ENCODE assay signal across 1 cellular context in the genomic region with DNA sequence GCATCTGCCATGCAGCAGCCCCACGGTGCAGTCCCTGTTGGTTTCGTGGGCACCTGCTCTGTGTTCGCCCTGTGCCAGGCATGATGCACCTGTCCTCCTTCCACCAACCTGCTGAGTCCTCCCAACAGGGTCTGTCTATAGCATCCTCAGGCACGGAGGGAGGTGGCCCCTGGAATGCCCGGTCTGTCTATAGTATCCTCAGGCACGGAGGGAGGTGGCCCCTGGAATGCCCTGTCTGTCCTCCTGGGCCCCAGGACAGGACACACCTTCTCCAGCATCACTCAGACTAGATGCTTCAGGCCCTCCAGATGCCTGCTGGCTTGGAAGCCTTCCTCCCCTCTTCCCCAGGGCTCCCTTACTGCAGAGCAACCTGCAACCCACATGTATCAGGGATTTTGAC.
TF ChIP-seq lines count a peak whose summit lies in the region.

No MANE protein-coding gene starts in this region.

TF ChIP-seq in GM23338, 12 proteins besides CTCF, POLR2A, EP300 and RAD21:
- TF ChIP-seq REST (IDR thresholded peaks at IDR 0.05; ENCODE audit: unreplicated experiment) (no peak), JUNB (IDR thresholded peaks at IDR 0.05; ENCODE audit: unreplicated experiment) (no peak), EZH2 (IDR thresholded peaks at IDR 0.05; ENCODE audit: low read depth, unreplicated experiment) (no peak)
- TF ChIP-seq, protein P1, sequence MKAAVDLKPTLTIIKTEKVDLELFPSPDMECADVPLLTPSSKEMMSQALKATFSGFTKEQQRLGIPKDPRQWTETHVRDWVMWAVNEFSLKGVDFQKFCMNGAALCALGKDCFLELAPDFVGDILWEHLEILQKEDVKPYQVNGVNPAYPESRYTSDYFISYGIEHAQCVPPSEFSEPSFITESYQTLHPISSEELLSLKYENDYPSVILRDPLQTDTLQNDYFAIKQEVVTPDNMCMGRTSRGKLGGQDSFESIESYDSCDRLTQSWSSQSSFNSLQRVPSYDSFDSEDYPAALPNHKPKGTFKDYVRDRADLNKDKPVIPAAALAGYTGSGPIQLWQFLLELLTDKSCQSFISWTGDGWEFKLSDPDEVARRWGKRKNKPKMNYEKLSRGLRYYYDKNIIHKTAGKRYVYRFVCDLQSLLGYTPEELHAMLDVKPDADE (IDR thresholded peaks at IDR 0.05), result no peak
TF ChIP-seq in GM23338: peak in this region for 0.
